Comparison of ENCODE assay signal across 2 cellular contexts in genomic region chr3:116519101-116519500, GRCh38.
DNase-seq lines count a peak whose midpoint lies in the region; TF ChIP-seq lines count a peak whose summit lies in the region.
"Not testable (repeated sequence)": the region's sequence is repeated elsewhere in the genome, so short reads cannot be mapped to it uniquely, and the experiment has no call there.

No MANE protein-coding gene starts in this region.

- not testable (repeated sequence) for H3K4me3 ChIP-seq in spleen

- H3K9me3 ChIP-seq in spleen = not testable (repeated sequence)

- not testable (repeated sequence) for H3K36me3 ChIP-seq in spleen

- H3K27me3 Mint-ChIP-seq in type B pancreatic cell = not testable (repeated sequence)

- H3K9me3 Mint-ChIP-seq in type B pancreatic cell = peaks cover 10% of the 10 kb centered on the region

- not testable (repeated sequence) for TF ChIP-seq POLR2A in spleen (IDR thresholded peaks at IDR 0.05)

- H3K4me3 Mint-ChIP-seq in type B pancreatic cell = not testable (repeated sequence)

- intact Hi-C loops in spleen (cut with DNase I; ENCODE audit: low total_unique reads) = not testable (repeated sequence)

- WGBS in spleen, 5 donors = 89 to 97% (median 94%) methylated on average over 3 to 24 of the region's 26 CpGs

- not testable (repeated sequence) for H3K27ac Mint-ChIP-seq in type B pancreatic cell

- not testable (repeated sequence) for H3K27ac ChIP-seq in spleen

- H3K36me3 Mint-ChIP-seq in type B pancreatic cell = not testable (repeated sequence)

- DNase-seq in spleen (peak; percentile 64), type B pancreatic cell (ENCODE audit: extremely low spot score, unreplicated experiment) (peak; percentile 59)

- not testable (repeated sequence) for H3K27me3 ChIP-seq in spleen (replicated peaks in 1 of 7)

- not testable (repeated sequence) for H3K4me1 Mint-ChIP-seq in type B pancreatic cell (ENCODE audit: unreplicated experiment)

- not testable (repeated sequence) for TF ChIP-seq CTCF in spleen (IDR thresholded peaks at IDR 0.05 in 8 of 11, conservative IDR thresholded peaks at IDR 0.05 in 3 of 11); type B pancreatic cell (conservative IDR thresholded peaks at IDR 0.05)

- not testable (repeated sequence) for H3K4me1 ChIP-seq in spleen
